Comparison of ENCODE assay signal across 1 cellular context in the genomic region with DNA sequence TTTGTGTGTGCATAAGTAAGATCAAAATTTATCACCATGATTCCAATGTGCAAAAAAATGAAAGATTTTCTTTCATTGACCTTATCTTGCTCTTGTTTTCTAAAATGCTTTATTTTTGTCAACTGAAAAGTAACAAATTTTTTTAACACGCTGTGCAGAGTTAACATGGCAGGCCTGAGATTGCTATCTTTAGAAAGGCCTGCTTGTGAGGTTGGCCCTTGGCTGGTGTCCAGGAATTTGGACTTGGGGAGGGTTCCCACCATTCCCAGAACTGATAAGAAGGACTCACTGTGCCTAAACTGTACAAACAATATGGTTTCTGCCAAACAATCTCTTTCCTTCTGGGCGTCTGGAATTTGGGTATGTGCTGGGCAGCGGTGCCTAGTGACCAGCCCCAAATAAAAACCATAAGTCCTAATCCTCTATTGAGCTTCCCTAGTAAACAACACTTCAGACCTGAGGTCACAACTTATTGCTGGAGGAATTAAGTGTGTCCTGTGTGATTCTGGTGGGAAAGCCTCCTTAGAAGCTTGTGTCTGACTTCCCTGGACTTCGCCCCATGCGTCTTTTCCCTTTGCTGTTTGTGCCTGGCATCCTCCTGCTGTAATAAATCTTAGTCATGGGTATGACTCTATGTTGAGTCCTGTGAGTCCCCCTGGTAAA.
TF ChIP-seq lines count a peak whose summit lies in the region.

No MANE protein-coding gene starts in this region.

TF ChIP-seq in K562, 482 proteins besides CTCF, POLR2A, EP300 and RAD21 (continued from another document):
- TF ChIP-seq, protein P1, sequence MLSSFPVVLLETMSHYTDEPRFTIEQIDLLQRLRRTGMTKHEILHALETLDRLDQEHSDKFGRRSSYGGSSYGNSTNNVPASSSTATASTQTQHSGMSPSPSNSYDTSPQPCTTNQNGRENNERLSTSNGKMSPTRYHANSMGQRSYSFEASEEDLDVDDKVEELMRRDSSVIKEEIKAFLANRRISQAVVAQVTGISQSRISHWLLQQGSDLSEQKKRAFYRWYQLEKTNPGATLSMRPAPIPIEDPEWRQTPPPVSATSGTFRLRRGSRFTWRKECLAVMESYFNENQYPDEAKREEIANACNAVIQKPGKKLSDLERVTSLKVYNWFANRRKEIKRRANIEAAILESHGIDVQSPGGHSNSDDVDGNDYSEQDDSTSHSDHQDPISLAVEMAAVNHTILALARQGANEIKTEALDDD (IDR thresholded peaks at IDR 0.05), result peak; percentile 67; the same call in 1 of the 2 replicates
- TF ChIP-seq, protein P2, sequence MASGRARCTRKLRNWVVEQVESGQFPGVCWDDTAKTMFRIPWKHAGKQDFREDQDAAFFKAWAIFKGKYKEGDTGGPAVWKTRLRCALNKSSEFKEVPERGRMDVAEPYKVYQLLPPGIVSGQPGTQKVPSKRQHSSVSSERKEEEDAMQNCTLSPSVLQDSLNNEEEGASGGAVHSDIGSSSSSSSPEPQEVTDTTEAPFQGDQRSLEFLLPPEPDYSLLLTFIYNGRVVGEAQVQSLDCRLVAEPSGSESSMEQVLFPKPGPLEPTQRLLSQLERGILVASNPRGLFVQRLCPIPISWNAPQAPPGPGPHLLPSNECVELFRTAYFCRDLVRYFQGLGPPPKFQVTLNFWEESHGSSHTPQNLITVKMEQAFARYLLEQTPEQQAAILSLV (tag; IDR thresholded peaks at IDR 0.05), result no peak
- TF ChIP-seq, protein P3, sequence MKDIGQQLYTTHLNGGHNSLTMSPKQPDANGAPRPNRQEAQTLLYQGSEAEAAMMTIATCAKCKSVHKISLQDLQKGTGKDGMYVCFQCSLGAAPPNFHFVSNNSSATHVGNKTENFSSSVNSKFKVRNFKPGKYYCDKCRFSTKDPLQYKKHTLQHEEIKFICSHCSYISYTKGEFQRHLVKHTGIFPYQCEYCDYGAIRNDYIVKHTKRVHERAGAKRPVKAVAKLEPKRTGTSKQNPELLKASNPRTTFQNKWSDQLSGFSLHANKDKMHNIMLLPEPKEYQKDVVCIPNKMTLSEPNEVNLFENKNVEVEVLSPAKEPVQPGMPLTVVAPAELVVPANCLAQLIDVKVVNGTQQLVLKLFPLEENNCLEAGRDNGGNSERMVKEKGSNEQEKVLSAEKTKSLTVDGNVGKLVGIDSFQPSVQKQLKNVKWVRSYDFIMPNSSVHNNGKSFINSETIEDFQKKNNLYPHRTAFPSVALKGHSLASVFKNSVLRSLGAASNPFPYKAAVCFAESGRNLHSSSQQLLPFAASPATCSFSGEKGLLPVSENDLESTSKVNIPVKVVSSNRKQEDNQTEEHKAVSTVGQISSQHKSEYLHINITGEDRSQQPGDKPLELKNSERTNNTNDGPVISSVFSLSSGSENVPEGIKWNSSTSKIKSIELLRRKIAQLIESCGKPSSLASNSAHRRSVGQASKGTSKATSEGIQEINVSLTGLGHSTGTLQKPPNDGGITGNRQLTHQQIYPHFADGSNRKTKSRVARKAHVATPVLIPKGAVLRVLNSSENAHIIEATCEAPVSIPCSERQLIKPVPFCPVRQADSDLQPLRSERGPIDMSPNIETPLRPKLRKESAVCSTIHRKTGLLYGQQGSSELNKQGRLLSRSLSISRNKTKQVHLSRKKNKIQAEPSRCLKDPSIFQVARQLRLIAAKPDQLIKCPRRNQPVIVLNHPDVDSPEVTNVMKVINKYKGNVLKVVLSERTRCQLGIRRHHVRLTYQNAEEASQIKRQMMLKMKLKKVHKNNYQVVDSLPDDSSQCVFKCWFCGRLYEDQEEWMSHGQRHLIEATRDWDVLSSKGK (CRISPR knock-in tag; IDR thresholded peaks at IDR 0.05), result no peak
- TF ChIP-seq, protein P4, sequence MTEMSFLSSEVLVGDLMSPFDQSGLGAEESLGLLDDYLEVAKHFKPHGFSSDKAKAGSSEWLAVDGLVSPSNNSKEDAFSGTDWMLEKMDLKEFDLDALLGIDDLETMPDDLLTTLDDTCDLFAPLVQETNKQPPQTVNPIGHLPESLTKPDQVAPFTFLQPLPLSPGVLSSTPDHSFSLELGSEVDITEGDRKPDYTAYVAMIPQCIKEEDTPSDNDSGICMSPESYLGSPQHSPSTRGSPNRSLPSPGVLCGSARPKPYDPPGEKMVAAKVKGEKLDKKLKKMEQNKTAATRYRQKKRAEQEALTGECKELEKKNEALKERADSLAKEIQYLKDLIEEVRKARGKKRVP (CRISPR knock-in tag; IDR thresholded peaks at IDR 0.05), result peak; percentile 80; the same call in 1 of the 2 replicates
- TF ChIP-seq PYGO2 (tag; IDR thresholded peaks at IDR 0.05) (no peak), MTA1 (IDR thresholded peaks at IDR 0.05; ENCODE audit: borderline replicate concordance) (peak; percentile 60; the same call in 1 of the 2 replicates), ZFP1 (CRISPR knock-in tag; IDR thresholded peaks at IDR 0.05) (peak; percentile 52; the same call in 1 of the 2 replicates), STAT5A (IDR thresholded peaks at IDR 0.05; ENCODE audit: borderline replicate concordance, low read length) (peak; percentile 47; the same call in 1 of the 2 replicates)
- TF ChIP-seq, protein P5, sequence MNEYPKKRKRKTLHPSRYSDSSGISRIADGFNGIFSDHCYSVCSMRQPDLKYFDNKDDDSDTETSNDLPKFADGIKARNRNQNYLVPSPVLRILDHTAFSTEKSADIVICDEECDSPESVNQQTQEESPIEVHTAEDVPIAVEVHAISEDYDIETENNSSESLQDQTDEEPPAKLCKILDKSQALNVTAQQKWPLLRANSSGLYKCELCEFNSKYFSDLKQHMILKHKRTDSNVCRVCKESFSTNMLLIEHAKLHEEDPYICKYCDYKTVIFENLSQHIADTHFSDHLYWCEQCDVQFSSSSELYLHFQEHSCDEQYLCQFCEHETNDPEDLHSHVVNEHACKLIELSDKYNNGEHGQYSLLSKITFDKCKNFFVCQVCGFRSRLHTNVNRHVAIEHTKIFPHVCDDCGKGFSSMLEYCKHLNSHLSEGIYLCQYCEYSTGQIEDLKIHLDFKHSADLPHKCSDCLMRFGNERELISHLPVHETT (CRISPR knock-in tag; conservative IDR thresholded peaks at IDR 0.05 in 1 of 2, IDR thresholded peaks at IDR 0.05 in 1 of 2), result peak in 1 of 2 experiments; percentile 91; a peak in 2 of 4 replicates
